26 cellular contexts compared by ENCODE assay signal in the genomic region with DNA sequence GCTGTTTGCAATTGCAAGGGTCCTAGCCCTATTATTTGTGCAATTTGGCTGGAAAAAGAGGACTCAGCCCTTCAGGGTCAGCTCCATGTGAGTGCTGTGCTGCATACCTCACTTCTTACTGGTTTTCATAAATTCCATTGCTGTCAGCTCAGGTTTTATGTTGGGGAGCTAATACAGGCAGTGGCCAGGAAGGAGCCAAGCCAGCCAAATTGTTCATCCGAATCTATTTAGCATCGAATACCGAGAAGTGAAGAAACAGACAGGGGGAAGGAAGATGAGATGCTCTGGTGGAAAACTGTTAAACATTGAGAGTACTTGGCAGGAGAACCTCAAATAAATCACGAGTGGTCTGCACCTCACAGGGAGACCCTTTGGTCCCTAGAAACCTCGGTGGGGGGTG.
DNase-seq lines count a peak whose midpoint lies in the region; ATAC-seq and TF ChIP-seq lines count a peak whose summit lies in the region.
"Had no signal": no experiment of that assay in that cellular context is flagged by ENCODE, and none has a peak within 500 bp of the region (broad histone marks: within the 10 kb centered on the region; RNA-seq: fewer than 3 reads in every experiment).

No MANE protein-coding gene starts in this region.

- peak; percentile 42 for DNase-seq in AG09319 (ENCODE audit: extremely low read depth, low read depth)
- peak; percentile 76 for DNase-seq in IMR-90
- DNase-seq in dedifferentiated amniotic fluid mesenchymal stem cell (ENCODE audit: extremely low spot score), result peak; percentile 26
- DNase-seq in neuronal stem cell (ENCODE audit: low spot score), result no peak
- DNase-seq in midbrain (lab: John Stamatoyannopoulos, UW), result no peak
- DNase-seq in amniotic stem cell (lab: John Stamatoyannopoulos, UW), result no peak
- no peak for DNase-seq in PC-9
- no peak for DNase-seq in nucleus accumbens (lab: John Stamatoyannopoulos, UW)
- DNase-seq: activated CD4-positive, alpha-beta T cell treated with anti-CD3 and anti-CD28 coated beads for 48 hours; activated naive CD4-positive, alpha-beta T cell; activated T-cell treated with anti-CD3 and anti-CD28 coated beads, Interleukin-2, amount 50 U/mL, for 48 hours; amygdala; C1 segment of cervical spinal cord; caudate nucleus; DND-41; dorsolateral prefrontal cortex; foreskin keratinocyte; hippocampal formation; immature natural killer cell; mucosa of descending colon; NCI-H1105; NCI-H2081; NCI-H345; NCI-H774; psoas muscle had no signal

- WGBS in IMR-90 (ENCODE audit: extremely low coverage in 2 of 2, insufficient read length in 1 of 2), 2 experiments, result 56% methylated on average over 4 of the region's 5 CpGs; no CpG with 5 or more reads in 1 of the 2 experiments
- no CpG with 5 or more reads among the region's 5 CpGs for WGBS in neuronal stem cell (ENCODE audit: extremely low coverage in 2 of 2, insufficient read length in 2 of 2, insufficient replicate concordance in 1 of 2), 2 donors

- H4K8ac ChIP-seq in IMR-90 (ENCODE audit: low read depth in 2 of 2, low read length in 2 of 2) (peak overlapping the region in 1 of 2 experiments; percentile 59; a peak in 1 of 4 replicates), neuronal stem cell (ENCODE audit: low read depth, low read length) (no peak overlapping the region)

- H4K20me1 ChIP-seq in IMR-90 (ENCODE audit: insufficient read depth, low read length) (no peaks in the 10 kb centered on the region), PC-9 (ENCODE audit: insufficient read depth) (no peaks in the 10 kb centered on the region)

- H3K18ac ChIP-seq in IMR-90 (ENCODE audit: low read depth, low read length) (peak overlapping the region; percentile 43; the same call in 1 of the 2 replicates), neuronal stem cell (ENCODE audit: low read length) (no peak overlapping the region)

- H3K27me3 ChIP-seq in IMR-90 (ENCODE audit: control insufficient read depth, insufficient read depth, low read length) (no peaks in the 10 kb centered on the region), neuronal stem cell (ENCODE audit: control insufficient read depth in 3 of 3, insufficient read depth in 3 of 3, low read depth in 1 of 3, low read length in 3 of 3) (no peaks in the 10 kb centered on the region), PC-9 (ENCODE audit: insufficient read depth, low read depth) (peaks cover 17% of the 10 kb centered on the region; the same call in 1 of the 2 replicates)
- H3K27me3 ChIP-seq: foreskin keratinocyte had no signal

- peak overlapping the region; percentile 65; the same call in 1 of the 2 replicates for H2AK5ac ChIP-seq in IMR-90 (ENCODE audit: low read depth, low read length)
- no peak overlapping the region for H2AK5ac ChIP-seq in neuronal stem cell (ENCODE audit: low read depth, low read length)

- peak overlapping the region; percentile 64; the same call in 1 of the 2 replicates for H2BK120ac ChIP-seq in IMR-90 (ENCODE audit: low read depth, low read length)
- H2BK120ac ChIP-seq in neuronal stem cell (ENCODE audit: low read depth, low read length), result no peak overlapping the region

- no peaks in the 10 kb centered on the region for H3K9me3 ChIP-seq in IMR-90 (ENCODE audit: control insufficient read depth, insufficient read depth, low read length)
- no peaks in the 10 kb centered on the region for H3K9me3 ChIP-seq in neuronal stem cell (replicated peaks in 1 of 2; ENCODE audit: control insufficient read depth in 2 of 2, insufficient read depth in 1 of 2, low read depth in 1 of 2, low read length in 2 of 2)
- no peaks in the 10 kb centered on the region for H3K9me3 ChIP-seq in PC-9 (ENCODE audit: insufficient read depth, low read depth)
- H3K9me3 ChIP-seq: mucosa of descending colon, psoas muscle had no signal

- H4K91ac ChIP-seq in IMR-90 (ENCODE audit: insufficient read depth, low read depth, low read length), result no peak overlapping the region
- H4K91ac ChIP-seq in neuronal stem cell (ENCODE audit: low read depth, low read length, poor library complexity), result no peak overlapping the region

- peaks cover 9% of the 10 kb centered on the region for H3K4me1 ChIP-seq in IMR-90 (ENCODE audit: control insufficient read depth, insufficient read depth, low read length)
- H3K4me1 ChIP-seq in neuronal stem cell (ENCODE audit: control insufficient read depth in 2 of 2, insufficient read depth in 1 of 2, low read depth in 1 of 2, low read length in 2 of 2), result no peaks in the 10 kb centered on the region
- no peaks in the 10 kb centered on the region for H3K4me1 ChIP-seq in PC-9 (replicated peaks; ENCODE audit: insufficient read depth)
- H3K4me1 ChIP-seq: foreskin keratinocyte, psoas muscle had no signal

- H2AFZ ChIP-seq in IMR-90 (replicated peaks; ENCODE audit: low read length, poor library complexity) (peak overlapping the region; percentile 0), neuronal stem cell (ENCODE audit: low read length) (peak overlapping the region; percentile 3), PC-9 (no peak overlapping the region)

- peak; percentile 80 for ATAC-seq in IMR-90 (ENCODE audit: low read depth)
- ATAC-seq: foreskin keratinocyte, mucosa of descending colon, psoas muscle had no signal

- H2BK15ac ChIP-seq in IMR-90 (ENCODE audit: low read depth, low read length) (peak overlapping the region; percentile 16; the same call in 1 of the 3 replicates), neuronal stem cell (ENCODE audit: low read length) (no peak overlapping the region)

- H3K14ac ChIP-seq in IMR-90 (replicated peaks; ENCODE audit: low read depth, low read length), result no peak overlapping the region
- no peak overlapping the region for H3K14ac ChIP-seq in neuronal stem cell (ENCODE audit: low read length)

- peak overlapping the region; percentile 36; the same call in 1 of the 2 replicates for H4K5ac ChIP-seq in IMR-90 (ENCODE audit: low read depth, low read length)

- intact Hi-C loops in IMR-90 (cut with micrococcal nuclease), result no loop called here
- intact Hi-C loops in PC-9 (cut with micrococcal nuclease; ENCODE audit: unreplicated experiment), result no loop called here

- no peak overlapping the region for H3K56ac ChIP-seq in IMR-90 (ENCODE audit: extremely low read depth, insufficient read depth, low read length)

- in situ Hi-C loops in IMR-90 (cut with MboI; ENCODE audit: low sequenced_read_pairs), result no loop called here

- CTCF ChIA-PET in IMR-90 (lab: Yijun Ruan, JAX), result no interaction called here
- CTCF ChIA-PET in PC-9 (lab: Charles Lee), result no interaction called here

- no peaks in the 10 kb centered on the region; the same call in 1 of the 2 replicates for H3K9me1 ChIP-seq in IMR-90 (ENCODE audit: insufficient read depth, low read length)

- H3K9ac ChIP-seq in IMR-90 (ENCODE audit: low read depth, low read length) (no peak overlapping the region), neuronal stem cell (ENCODE audit: low read depth, low read length, poor library complexity) (no peak overlapping the region)

- BruUV-seq in IMR-90 (replicated peaks; lab: Mats Ljungman, UMichigan), result no TSS peak
- no TSS peak for BruUV-seq in PC-9 (replicated peaks; lab: Mats Ljungman, UMichigan)

- H3K4ac ChIP-seq in IMR-90 (ENCODE audit: low read depth, low read length), result 0 out of 2 replicates have a peak overlapping the region, but pooled peaks have one; percentile 62
- no peak overlapping the region for H3K4ac ChIP-seq in neuronal stem cell (ENCODE audit: low read length)

- H2BK5ac ChIP-seq in IMR-90 (ENCODE audit: low read depth, low read length, poor library complexity, severe bottlenecking) (no peak overlapping the region), neuronal stem cell (ENCODE audit: low read length) (no peak overlapping the region)

- no peak overlapping the region; the same call in 1 of the 2 replicates for H3K23ac ChIP-seq in IMR-90 (ENCODE audit: low read depth, low read length)
- no peak overlapping the region for H3K23ac ChIP-seq in neuronal stem cell (ENCODE audit: low read depth, low read length, poor library complexity)

- H2AK9ac ChIP-seq in IMR-90 (replicated peaks; ENCODE audit: low read depth, low read length, poor library complexity), result no peak overlapping the region

- dilution Hi-C loops in IMR-90 (cut with HindIII; ENCODE audit: low sequenced_read_pairs, unreplicated experiment), result no loop called here

- H3K4me3 ChIP-seq in IMR-90 (ENCODE audit: insufficient read depth, low read depth, low read length) (no peak overlapping the region), neuronal stem cell (ENCODE audit: low read length in 2 of 2) (no peak overlapping the region), PC-9 (no peak overlapping the region)
- H3K4me3 ChIP-seq: dorsolateral prefrontal cortex, mucosa of descending colon, psoas muscle had no signal

- H3K4me2 ChIP-seq in IMR-90 (ENCODE audit: low read depth, low read length) (peak overlapping the region; percentile 37), neuronal stem cell (ENCODE audit: insufficient read depth, low read length, poor library complexity, severe bottlenecking) (no peak overlapping the region), PC-9 (no peak overlapping the region)

- no peaks in the 10 kb centered on the region for H3K79me2 ChIP-seq in PC-9 (ENCODE audit: low read depth)

- H3F3A ChIP-seq in PC-9 (ENCODE audit: insufficient read depth, low read depth), result no peaks in the 10 kb centered on the region

- no peak overlapping the region for H2BK12ac ChIP-seq in neuronal stem cell (ENCODE audit: low read length)

- peak overlapping the region; percentile 28; the same call in 1 of the 2 replicates for H2BK20ac ChIP-seq in IMR-90 (ENCODE audit: low read depth, low read length)

- no peak for TF ChIP-seq POLR2A in IMR-90 (IDR thresholded peaks at IDR 0.05; ENCODE audit: low read depth, low read length)

- H3K9me2 ChIP-seq in PC-9 (ENCODE audit: insufficient read depth), result no peaks in the 10 kb centered on the region

- no peak for TF ChIP-seq RAD21 in IMR-90 (IDR thresholded peaks at IDR 0.05; ENCODE audit: low read length)

- no peak overlapping the region for H3K27ac ChIP-seq in IMR-90 (ENCODE audit: insufficient read depth, low read length)
- no peak overlapping the region for H3K27ac ChIP-seq in neuronal stem cell (replicated peaks; ENCODE audit: low read length)
- H3K27ac ChIP-seq in PC-9, result no peak overlapping the region
- H3K27ac ChIP-seq: dorsolateral prefrontal cortex, foreskin keratinocyte, psoas muscle, VCaP had no signal

- TF ChIP-seq CTCF in AG09319 (IDR thresholded peaks at IDR 0.05; ENCODE audit: low read depth, low read length), result no peak
- no peak for TF ChIP-seq CTCF in IMR-90 (conservative IDR thresholded peaks at IDR 0.05; ENCODE audit: low read depth, low read length)
- no peak for TF ChIP-seq CTCF in PC-9 (conservative IDR thresholded peaks at IDR 0.05)

- H3K36me3 ChIP-seq in IMR-90 (ENCODE audit: control insufficient read depth, insufficient read depth, low read length), result no peaks in the 10 kb centered on the region
- no peaks in the 10 kb centered on the region for H3K36me3 ChIP-seq in neuronal stem cell (replicated peaks in 1 of 2; ENCODE audit: control insufficient read depth in 2 of 2, insufficient read depth in 2 of 2, low read length in 2 of 2)
- H3K36me3 ChIP-seq in PC-9 (ENCODE audit: low read depth), result no peaks in the 10 kb centered on the region

- POLR2A ChIA-PET in IMR-90 (lab: Charles Lee; ENCODE audit: unreplicated experiment), result no interaction called here
- POLR2A ChIA-PET in PC-9 (lab: Charles Lee; ENCODE audit: unreplicated experiment), result no interaction called here

- H3K79me1 ChIP-seq in IMR-90 (ENCODE audit: low read depth in 1 of 2, low read length in 2 of 2), result no peaks in the 10 kb centered on the region
- H3K79me1 ChIP-seq in neuronal stem cell (ENCODE audit: low read depth, low read length), result no peaks in the 10 kb centered on the region

Comparison
In these comparisons a context has a peak if more than half of its experiments do, and no peak if none do; other contexts are left out.
1. DNase-seq: peak in AG09319 (single experiment), IMR-90 (single experiment) and dedifferentiated amniotic fluid mesenchymal stem cell (single experiment); none in neuronal stem cell (single experiment), midbrain (single experiment), amniotic stem cell (single experiment), PC-9 (0 of 2) and nucleus accumbens (0 of 56).